ENCODE assay signal across 13 cellular contexts in the genomic region with DNA sequence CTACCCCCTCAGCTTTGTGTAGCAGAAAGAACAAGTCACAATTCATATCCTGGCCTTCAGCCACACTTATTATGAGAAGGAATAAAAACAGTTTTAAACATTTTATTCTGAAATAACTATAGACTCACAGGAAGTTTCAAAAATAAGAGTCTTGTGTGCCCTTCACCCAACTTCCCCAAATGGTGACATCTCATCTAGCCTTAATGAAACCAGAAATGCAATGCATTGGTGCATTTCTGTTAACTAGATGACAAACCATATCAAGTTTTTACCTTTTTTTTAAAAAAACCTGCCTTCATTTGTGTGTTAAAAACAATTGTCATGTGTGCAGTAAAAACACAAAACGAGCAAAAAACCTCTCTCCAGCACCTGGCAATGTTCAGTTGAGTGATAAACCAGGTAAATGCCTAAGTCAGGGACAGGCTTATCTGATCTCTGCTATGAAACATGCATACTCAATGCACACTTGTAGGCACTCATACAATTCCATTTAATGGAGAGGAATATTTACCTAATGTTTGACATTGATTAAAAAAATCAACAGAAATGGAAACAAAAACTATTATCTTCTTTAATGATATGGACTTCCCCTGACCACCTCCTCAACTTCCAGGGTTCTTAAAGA.
"Had no signal": no experiment of that assay in that cellular context is flagged by ENCODE, and none has a peak within 500 bp of the region (broad histone marks: within the 10 kb centered on the region; RNA-seq: fewer than 3 reads in every experiment).

No MANE protein-coding gene starts in this region.

- H3K9me3 ChIP-seq: ascending aorta, colonic mucosa, heart right ventricle, right atrium auricular region had no signal

- H3K27ac ChIP-seq: colonic mucosa, heart right ventricle, right atrium auricular region, skin epidermis, WERI-Rb-1 had no signal

- H3K4me1 ChIP-seq: ascending aorta, colonic mucosa, right atrium auricular region had no signal

- H3K4me3 ChIP-seq: ascending aorta, colonic mucosa, heart right ventricle, right atrium auricular region, skin epidermis had no signal

- H3K27me3 ChIP-seq: ascending aorta, colonic mucosa, heart right ventricle, right atrium auricular region had no signal

- H3K36me3 ChIP-seq: ascending aorta, colonic mucosa, WERI-Rb-1 had no signal

- ATAC-seq: activated CD4-positive, alpha-beta T cell treated with anti-CD3 and anti-CD28 coated beads for 36 hours; activated CD8-positive, alpha-beta T cell treated with anti-CD3 and anti-CD28 coated beads, Interleukin-2, amount 10 ng/mL, durations not matched to agents 7 days and 5 days had no signal

- DNase-seq: activated CD4-positive, alpha-beta T cell treated with anti-CD3 and anti-CD28 coated beads for 36 hours; activated CD8-positive, alpha-beta memory T cell treated with anti-CD3 and anti-CD28 coated beads, Interleukin-2, amount 50 U/mL, for 48 hours; activated CD8-positive, alpha-beta T cell treated with anti-CD3 and anti-CD28 coated beads, Interleukin-2, amount 10 ng/mL, durations not matched to agents 7 days and 5 days; activated naive CD4-positive, alpha-beta T cell; colonic mucosa; effector CD4-positive, alpha-beta T cell; foreskin melanocyte; heart right ventricle; T-helper 9 cell; WERI-Rb-1 had no signal
